In genomic region chr1:29193879-29194455, GRCh38 we compare ENCODE assay signal across 24 cellular contexts.
"Had no signal": no experiment of that assay in that cellular context is flagged by ENCODE, and none has a peak within 500 bp of the region (broad histone marks: within the 10 kb centered on the region; RNA-seq: fewer than 3 reads in every experiment).

No MANE protein-coding gene starts in this region.

- DNase-seq: activated CD4-positive, alpha-beta T cell treated with anti-CD3 and anti-CD28 coated beads, Interleukin-2, amount 50 U/mL, for 4 hours; activated CD8-positive, alpha-beta memory T cell treated with anti-CD3 and anti-CD28 coated beads, Interleukin-2, amount 50 U/mL, for 48 hours; activated naive CD4-positive, alpha-beta T cell treated with anti-CD3 and anti-CD28 coated beads for 36 hours; activated T-cell treated with anti-CD3 and anti-CD28 coated beads, Interleukin-2, amount 50 U/mL, for 4 hours; adrenal gland; brain microvascular endothelial cell; caudate nucleus; dermis blood vessel endothelial cell; effector CD8-positive, alpha-beta T cell; foreskin melanocyte; left ventricle myocardium inferior; mucosa of descending colon; psoas muscle; SK-N-SH; stimulated activated CD4-positive, alpha-beta T cell treated with anti-CD3 and anti-CD28 coated beads, Interleukin-4, amount 100 ng/mL, for 24 hours; stimulated activated naive CD8-positive, alpha-beta T cell treated with anti-CD3 and anti-CD28 coated beads, Interleukin-15, Interleukin-2, amounts not matched to agents 100 U/mL and 50 U/mL, for 24 hours; T-helper 9 cell; upper lobe of left lung had no signal

- H3K27ac Mint-ChIP-seq: activated naive CD4-positive, alpha-beta T cell treated with anti-CD3 and anti-CD28 coated beads for 36 hours; activated T-helper 2 cell treated with anti-CD3 and anti-CD28 coated beads, Interferon-gamma antibody, Interleukin-2, Interleukin-4, amounts not matched to agents 10 μg/mL and 5 μg/mL and 100 μg/mL, durations not matched to agents 14 hours and 24 hours and 36 hours; WTC11 had no signal

- H3K9me3 ChIP-seq: adrenal gland, ascending aorta, left ventricle myocardium inferior, mucosa of descending colon, ovary, psoas muscle, right atrium auricular region, SK-N-SH, upper lobe of left lung had no signal

- H3K27ac ChIP-seq: adrenal gland, ascending aorta, brain microvascular endothelial cell, left ventricle myocardium inferior, ovary, psoas muscle, right atrium auricular region, upper lobe of left lung had no signal

- H3K9ac ChIP-seq: SK-N-SH had no signal

- H3K9me3 Mint-ChIP-seq: activated naive CD4-positive, alpha-beta T cell treated with anti-CD3 and anti-CD28 coated beads for 36 hours; activated T-cell treated with anti-CD3 and anti-CD28 coated beads, Interleukin-2, amount 50 U/mL, for 4 hours; activated T-helper 2 cell treated with anti-CD3 and anti-CD28 coated beads, Interferon-gamma antibody, Interleukin-2, Interleukin-4, amounts not matched to agents 10 μg/mL and 5 μg/mL and 100 μg/mL, durations not matched to agents 14 hours and 24 hours and 36 hours had no signal

- ATAC-seq: activated T-cell treated with anti-CD3 and anti-CD28 coated beads, Interleukin-2, amount 50 U/mL, for 4 hours; esophagus mucosa; mucosa of descending colon; psoas muscle; stimulated activated naive CD8-positive, alpha-beta T cell treated with anti-CD3 and anti-CD28 coated beads, Interleukin-15, Interleukin-2, amounts not matched to agents 100 U/mL and 50 U/mL, for 24 hours; WTC11 had no signal

- H3K36me3 ChIP-seq: ovary had no signal

- H3K4me1 ChIP-seq: adrenal gland, ascending aorta, right atrium auricular region, upper lobe of left lung had no signal

- H3K27me3 ChIP-seq: adrenal gland, ascending aorta, brain microvascular endothelial cell, ovary, right atrium auricular region, upper lobe of left lung had no signal

- H3K4me3 Mint-ChIP-seq: activated naive CD4-positive, alpha-beta T cell treated with anti-CD3 and anti-CD28 coated beads for 36 hours; activated T-cell treated with anti-CD3 and anti-CD28 coated beads, Interleukin-2, amount 50 U/mL, for 4 hours; WTC11 had no signal

- H3K4me3 ChIP-seq: adrenal gland, ascending aorta, left ventricle myocardium inferior, mucosa of descending colon, ovary, psoas muscle, right atrium auricular region, upper lobe of left lung had no signal
